In the genomic region with DNA sequence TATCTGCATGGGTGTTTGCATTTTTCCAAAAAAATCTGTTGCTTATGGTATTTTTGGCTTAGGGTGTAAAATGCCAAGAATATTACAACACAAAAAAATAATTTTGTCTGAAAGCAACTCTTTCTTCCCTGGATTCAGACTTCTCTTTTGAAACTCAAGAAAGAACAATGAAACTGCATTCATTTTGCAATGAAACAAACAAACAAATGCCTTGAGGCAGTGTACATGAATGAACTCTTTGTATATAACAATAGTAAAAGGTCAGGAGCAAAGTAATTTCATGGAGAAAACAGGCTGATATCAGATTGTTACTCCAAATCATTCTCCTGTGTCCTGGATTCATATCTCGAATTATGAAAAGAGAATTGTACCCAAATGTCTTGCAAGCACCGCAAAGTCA, we compare ENCODE assay signal across 20 cellular contexts.
DNase-seq lines count a peak whose midpoint lies in the region; ATAC-seq, FAIRE-seq and TF ChIP-seq lines count a peak whose summit lies in the region.
"Had no signal": no experiment of that assay in that cellular context is flagged by ENCODE, and none has a peak within 500 bp of the region (broad histone marks: within the 10 kb centered on the region; RNA-seq: fewer than 3 reads in every experiment).

No MANE protein-coding gene starts in this region.

- H3K36me3 ChIP-seq in tibial artery: no peaks in the 10 kb centered on the region

- no peaks in the 10 kb centered on the region for H3K9me3 ChIP-seq in tibial artery

- DNase-seq in frontal cortex (ENCODE audit: low spot score in 2 of 2) (peak in 1 of 2 donors; percentile 5), midbrain (lab: John Stamatoyannopoulos, UW) (peak; percentile 35), superior temporal gyrus (ENCODE audit: extremely low spot score) (peak; percentile 89), NCI-H2107 treated with DMSO at 0.1 percent for 48 hours (lab: John Stamatoyannopoulos, UW; ENCODE audit: unreplicated experiment) (no peak), CD1c-positive myeloid dendritic cell (ENCODE audit: extremely low spot score) (no peak), tibial artery (no peak)
- DNase-seq: ACHN; CD8-positive, alpha-beta T cell; COR-L47; DMS153; DMS79 treated with DMSO at 0.1 percent for 48 hours; EL; GM23248; IMR-90 had no signal

- ATAC-seq in GM18519 (IDR thresholded peaks at IDR 0.05; ENCODE audit: low FRiP score, unreplicated experiment): no peak
- ATAC-seq: CD8-positive, alpha-beta T cell; HCT116 had no signal

- H3K27ac ChIP-seq in angular gyrus (ENCODE audit: low read depth, low read length): peak overlapping the region; percentile 67
- H3K27ac ChIP-seq in tibial artery: no peak overlapping the region
- H3K27ac ChIP-seq: GM23248 had no signal

- H3K4me1 ChIP-seq in tibial artery: no peaks in the 10 kb centered on the region

- FAIRE-seq in frontal cortex (lab: Jason Lieb, UNC): peak; percentile 96
- FAIRE-seq: G401.6, GM12891, H54 had no signal

- H3K27me3 ChIP-seq in tibial artery: no peaks in the 10 kb centered on the region

- no peak overlapping the region for H3K4me3 ChIP-seq in tibial artery
- H3K4me3 ChIP-seq: GM23248 had no signal

- TF ChIP-seq CTCF in tibial artery (IDR thresholded peaks at IDR 0.05): no peak

- intact Hi-C loops in tibial artery (cut with DNase I; ENCODE audit: low total_unique reads): no loop called here

Comparison
In these comparisons a context has a peak if more than half of its experiments do, and no peak if none do; other contexts are left out.
1. DNase-seq: peak in midbrain (single experiment) and superior temporal gyrus (single experiment); none in NCI-H2107 treated with DMSO at 0.1 percent for 48 hours (single experiment), CD1c-positive myeloid dendritic cell (single experiment) and tibial artery (0 of 2).